Comparison of ENCODE assay signal across 9 cellular contexts in the genomic region with DNA sequence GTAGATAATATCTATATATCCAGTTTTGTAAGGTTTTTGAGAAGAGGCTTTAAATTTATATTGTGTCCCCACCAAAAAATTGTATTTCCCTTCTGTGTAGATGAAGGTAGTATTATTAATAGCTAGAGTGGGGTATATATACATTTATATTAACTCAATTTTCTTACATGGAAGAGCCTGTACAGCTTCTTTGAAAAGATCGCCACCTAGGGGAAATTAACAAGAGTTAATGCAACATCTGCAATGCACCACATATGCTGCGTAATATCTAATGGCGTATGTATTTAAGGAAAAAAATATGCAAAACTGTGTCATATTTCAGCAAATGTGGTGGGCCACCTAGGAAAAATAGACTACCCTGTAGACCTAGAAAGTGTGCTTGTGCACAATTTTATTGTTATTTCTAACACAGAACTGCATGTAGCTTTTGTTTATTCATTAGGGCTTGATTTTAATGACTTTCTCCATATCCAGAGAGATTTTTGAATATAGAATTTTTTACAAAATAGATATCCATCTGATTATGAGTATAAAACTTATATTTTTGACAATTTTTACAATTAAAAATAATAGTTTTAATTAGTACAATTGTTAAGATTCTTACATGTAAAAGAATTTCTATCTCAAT. TPM values are rescaled to one million over a fixed set of nuclear protein-coding genes. Genes with fewer than 3 reads are reported as not detected.
DNase-seq lines count a peak whose midpoint lies in the region; FAIRE-seq and TF ChIP-seq lines count a peak whose summit lies in the region.
"Had no signal": no experiment of that assay in that cellular context is flagged by ENCODE, and none has a peak within 500 bp of the region (broad histone marks: within the 10 kb centered on the region; RNA-seq: fewer than 3 reads in every experiment).

No MANE protein-coding gene starts in this region.

- TF ChIP-seq CTCF in HFFc6 (IDR thresholded peaks at IDR 0.05) (peak; percentile 84), VCaP (conservative IDR thresholded peaks at IDR 0.05) (peak; percentile 95)

- no peak overlapping the region for H3K27ac ChIP-seq in VCaP
- no peak overlapping the region for H3K27ac ChIP-seq in CD8-positive, alpha-beta memory T cell (ENCODE audit: low read depth, low read length)

- no peaks in the 10 kb centered on the region for H3K27me3 ChIP-seq in CD8-positive, alpha-beta memory T cell (ENCODE audit: insufficient read depth, low read length, poor library complexity, severe bottlenecking)

- CTCF ChIA-PET in CD8-positive, alpha-beta memory T cell (lab: Charles Lee), result interaction anchor here (0.8 kb wide), 1 partner anchor 1396 kb away, joined by 4 read pairs; no protein-coding TSS in a partner anchor

- no peaks in the 10 kb centered on the region for H3K36me3 Mint-ChIP-seq in HFFc6 (ENCODE audit: low read depth)
- no peaks in the 10 kb centered on the region for H3K36me3 Mint-ChIP-seq in CD8-positive, alpha-beta memory T cell

- no peaks in the 10 kb centered on the region for H3K27me3 Mint-ChIP-seq in HFFc6 (ENCODE audit: insufficient read depth)
- H3K27me3 Mint-ChIP-seq in CD8-positive, alpha-beta memory T cell, result peaks cover 5 to 21% of the 10 kb centered on the region in 2 donors

- H3K9me3 ChIP-seq in CD8-positive, alpha-beta memory T cell (ENCODE audit: low read length), result no peaks in the 10 kb centered on the region

- no peak overlapping the region for H3K4me3 Mint-ChIP-seq in HFFc6
- H3K4me3 Mint-ChIP-seq in CD8-positive, alpha-beta memory T cell, result no peak overlapping the region
- H3K4me3 Mint-ChIP-seq: stimulated activated naive CD8-positive, alpha-beta T cell treated with anti-CD3 and anti-CD28 coated beads, Interleukin-15, Interleukin-2, amounts not matched to agents 100 ng/mL and 50 ng/mL, for 24 hours had no signal

- no peaks in the 10 kb centered on the region for H3K36me3 ChIP-seq in CD8-positive, alpha-beta memory T cell (ENCODE audit: insufficient read depth, low read length)

- no peaks in the 10 kb centered on the region for H3K9me3 Mint-ChIP-seq in HFFc6
- no peaks in the 10 kb centered on the region for H3K9me3 Mint-ChIP-seq in CD8-positive, alpha-beta memory T cell
- H3K9me3 Mint-ChIP-seq: stimulated activated naive CD8-positive, alpha-beta T cell treated with anti-CD3 and anti-CD28 coated beads, Interleukin-15, Interleukin-2, amounts not matched to agents 100 ng/mL and 50 ng/mL, for 24 hours had no signal

- DNase-seq in SIG-M5 treated with dmso at 0.1 percent for 504 hours (lab: John Stamatoyannopoulos, UW; ENCODE audit: unreplicated experiment), result peak; percentile 64
- no peak for DNase-seq in SIG-M5 (lab: John Stamatoyannopoulos, UW)
- DNase-seq in HFFc6, result peak; percentile 50
- peak; percentile 67 for DNase-seq in NCI-H1694 treated with DMSO at 0.1 percent for 48 hours (lab: John Stamatoyannopoulos, UW)
- DNase-seq in CD8-positive, alpha-beta memory T cell, result no peak
- DNase-seq in stimulated activated naive CD4-positive, alpha-beta T cell treated with Interleukin-2 at 50 U/mL for 16 hours (lab: John Stamatoyannopoulos, UW), result no peak

- H3K4me1 Mint-ChIP-seq in HFFc6 (ENCODE audit: low read depth), result peaks cover 16% of the 10 kb centered on the region
- H3K4me1 Mint-ChIP-seq in CD8-positive, alpha-beta memory T cell, result no peaks in the 10 kb centered on the region

- H3K4me3 ChIP-seq in CD8-positive, alpha-beta memory T cell (ENCODE audit: low read length), result no peak overlapping the region

- FAIRE-seq in islet of Langerhans (lab: Jason Lieb, UNC), result peak; percentile 49

- H3K27ac Mint-ChIP-seq in HFFc6, result no peak overlapping the region
- no peak overlapping the region for H3K27ac Mint-ChIP-seq in CD8-positive, alpha-beta memory T cell
- H3K27ac Mint-ChIP-seq: stimulated activated naive CD8-positive, alpha-beta T cell treated with anti-CD3 and anti-CD28 coated beads, Interleukin-15, Interleukin-2, amounts not matched to agents 100 ng/mL and 50 ng/mL, for 24 hours had no signal

- POLR2A ChIA-PET in CD8-positive, alpha-beta memory T cell (lab: Charles Lee), result no interaction called here

- no peaks in the 10 kb centered on the region for H3K4me1 ChIP-seq in CD8-positive, alpha-beta memory T cell (ENCODE audit: insufficient read depth, low read length)

RNA-seq across cellular contexts. Expression of gene CCER1, which starts 14.0 kb away (rescaled TPM):
- not detected for total RNA-seq in HFFc6 (2021; fragmentation: NEBNext Ultra II Directional; extraction: Animal tissue kit (Norgen Biotek cat#: 25700))
- not detected for total RNA-seq in CD8-positive, alpha-beta memory T cell
- not detected for polyA plus RNA-seq in CD8-positive, alpha-beta memory T cell

Comparison
In these comparisons a context has a peak if more than half of its experiments do, and no peak if none do; other contexts are left out.
1. DNase-seq: peak in SIG-M5 treated with dmso at 0.1 percent for 504 hours (single experiment), HFFc6 (single experiment) and NCI-H1694 treated with DMSO at 0.1 percent for 48 hours (single experiment); none in SIG-M5 (single experiment), CD8-positive, alpha-beta memory T cell (0 of 5) and stimulated activated naive CD4-positive, alpha-beta T cell treated with Interleukin-2 at 50 U/mL for 16 hours (single experiment).